11 cellular contexts compared by ENCODE assay signal in the genomic region with DNA sequence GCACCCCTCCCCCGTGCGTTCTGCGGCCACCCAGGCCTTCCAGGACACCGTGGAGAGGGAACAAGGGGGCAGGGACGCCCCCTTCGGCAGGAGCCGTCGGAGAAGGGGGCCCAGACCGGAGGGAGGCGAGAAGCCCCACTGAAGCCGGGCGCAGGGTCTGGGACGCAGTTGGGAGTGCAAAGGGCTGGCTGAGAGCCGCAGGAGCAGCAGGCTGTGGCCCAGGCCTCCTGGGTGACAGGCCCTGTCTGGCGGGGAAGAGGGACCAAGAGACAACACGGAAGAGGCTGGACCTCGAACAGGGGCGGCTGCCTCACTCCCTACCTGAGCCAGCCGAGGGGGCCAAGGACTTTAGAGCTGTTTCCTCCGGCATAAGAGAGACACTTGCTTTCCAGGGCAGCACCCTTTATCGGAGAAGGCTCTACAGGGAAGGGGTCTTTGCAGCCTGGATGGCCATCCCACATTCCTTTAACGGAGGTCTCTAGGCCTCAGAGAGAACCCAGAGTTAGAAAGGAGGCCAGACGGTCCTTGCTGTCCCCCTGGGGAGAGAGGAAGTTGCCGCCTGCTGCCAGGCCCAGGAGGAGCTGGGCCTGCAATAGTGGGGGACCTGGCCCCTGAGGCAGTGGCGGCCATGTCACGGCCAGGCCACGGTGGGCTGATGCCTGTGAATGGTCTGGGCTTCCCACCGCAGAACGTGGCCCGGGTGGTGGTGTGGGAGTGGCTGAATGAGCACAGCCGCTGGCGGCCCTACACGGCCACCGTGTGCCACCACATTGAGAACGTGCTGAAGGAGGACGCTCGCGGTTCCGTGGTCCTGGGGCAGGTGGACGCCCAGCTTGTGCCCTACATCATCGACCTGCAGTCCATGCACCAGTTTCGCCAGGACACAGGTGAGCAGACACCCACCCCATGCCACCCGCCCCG. TPM values are rescaled to one million over a fixed set of nuclear protein-coding genes. Genes with fewer than 3 reads are reported as not detected.
A peak's percentile ranks its signal among the peaks of the same experiment; 100 is the strongest.
DNase-seq lines count a peak whose midpoint lies in the region; ATAC-seq and TF ChIP-seq lines count a peak whose summit lies in the region.
"Had no signal": no experiment of that assay in that cellular context is flagged by ENCODE, and none has a peak within 500 bp of the region (broad histone marks: within the 10 kb centered on the region; RNA-seq: fewer than 3 reads in every experiment).

No MANE protein-coding gene starts in this region.

- no peak for TF ChIP-seq CTCF in DND-41 (IDR thresholded peaks at IDR 0.05; ENCODE audit: borderline replicate concordance, extremely low read depth, low read length, poor library complexity, severe bottlenecking)
- TF ChIP-seq CTCF in esophagus muscularis mucosa (IDR thresholded peaks at IDR 0.05): no peak
- no peak for TF ChIP-seq CTCF in osteoblast (IDR thresholded peaks at IDR 0.05; ENCODE audit: extremely low read depth, low read depth, low read length)
- TF ChIP-seq CTCF in gastroesophageal sphincter (IDR thresholded peaks at IDR 0.05): no peak

- H3K36me3 ChIP-seq in DND-41 (ENCODE audit: insufficient read depth, low read length) (peaks cover 55% of the 10 kb centered on the region), esophagus muscularis mucosa (no peaks in the 10 kb centered on the region), osteoblast (ENCODE audit: insufficient read depth, low read length) (no peaks in the 10 kb centered on the region), SJCRH30 (no peaks in the 10 kb centered on the region), gastroesophageal sphincter (no peaks in the 10 kb centered on the region)
- H3K36me3 ChIP-seq: uterus had no signal

- ATAC-seq in DND-41 (ENCODE audit: insufficient read depth, low read depth) (peak; percentile 15), gastroesophageal sphincter (no peak)

- H3K4me2 ChIP-seq in DND-41 (ENCODE audit: insufficient read depth, low read length) (peak overlapping the region; percentile 82), osteoblast (ENCODE audit: insufficient read depth, low read length) (no peak overlapping the region)

- peaks cover 46% of the 10 kb centered on the region for H4K20me1 ChIP-seq in DND-41 (ENCODE audit: insufficient read depth, low read length)
- H4K20me1 ChIP-seq in osteoblast (ENCODE audit: insufficient read depth, low read length): no peaks in the 10 kb centered on the region

- H3K27ac ChIP-seq in DND-41 (ENCODE audit: low read length) (peak overlapping the region; percentile 93), esophagus muscularis mucosa (replicated peaks in 1 of 4) (no peak overlapping the region), osteoblast (ENCODE audit: low read depth, low read length) (no peak overlapping the region), SJCRH30 (no peak overlapping the region), gastroesophageal sphincter (peak overlapping the region in 1 of 4 donors; percentile 67)
- H3K27ac ChIP-seq: uterus had no signal

- DNase-seq in DND-41 (peak; percentile 62), NCI-H1092 treated with DMSO at 0.1 percent for 48 hours (lab: John Stamatoyannopoulos, UW) (peak; percentile 32), esophagus muscularis mucosa (ENCODE audit: extremely low spot score) (no peak), osteoblast (ENCODE audit: insufficient read length, low spot score, missing footprints) (peak; percentile 71), SJCRH30 (no peak), NCI-H2107 treated with DMSO at 0.1 percent for 48 hours (lab: John Stamatoyannopoulos, UW; ENCODE audit: unreplicated experiment) (no peak)
- DNase-seq in activated CD4-positive, alpha-beta T cell treated with anti-CD3 and anti-CD28 coated beads, Interleukin-2, amount 50 U/mL, for 1 hour: no peak
- DNase-seq: effector CD8-positive, alpha-beta T cell; left cardiac atrium; uterus had no signal

- H2AFZ ChIP-seq in DND-41 (ENCODE audit: low read depth, low read length) (peak overlapping the region; percentile 14; the same call in 1 of the 2 replicates), osteoblast (ENCODE audit: low read length) (no peak overlapping the region)

- H3K4me3 ChIP-seq in DND-41 (ENCODE audit: low read depth in 1 of 2, low read length in 2 of 2): peak overlapping the region; percentile 74 to 84
- H3K4me3 ChIP-seq in esophagus muscularis mucosa: peak overlapping the region; percentile 48 to 60 (median 53)
- no peak overlapping the region for H3K4me3 ChIP-seq in osteoblast (ENCODE audit: insufficient read depth, low read length)
- no peak overlapping the region for H3K4me3 ChIP-seq in SJCRH30
- peak overlapping the region in 1 of 2 donors; percentile 56 for H3K4me3 ChIP-seq in gastroesophageal sphincter

- TF ChIP-seq EP300 in esophagus muscularis mucosa (IDR thresholded peaks at IDR 0.05) (no peak), gastroesophageal sphincter (IDR thresholded peaks at IDR 0.05) (no peak)

- peaks cover 86% of the 10 kb centered on the region for H3K4me1 ChIP-seq in DND-41 (ENCODE audit: insufficient read depth, low read length)
- H3K4me1 ChIP-seq in esophagus muscularis mucosa: peaks cover 7 to 19% (median 15%) of the 10 kb centered on the region in 4 donors
- no peaks in the 10 kb centered on the region for H3K4me1 ChIP-seq in osteoblast (ENCODE audit: insufficient read depth, low read length)
- no peaks in the 10 kb centered on the region for H3K4me1 ChIP-seq in SJCRH30
- H3K4me1 ChIP-seq in gastroesophageal sphincter: peaks cover 0 to 13% (median 10%) of the 10 kb centered on the region in 3 donors

- intact Hi-C loops in esophagus muscularis mucosa (cut with DNase I): no loop called here

- H3K9me3 ChIP-seq in DND-41 (ENCODE audit: insufficient read depth, low read length, severe bottlenecking): no peaks in the 10 kb centered on the region
- H3K9me3 ChIP-seq in esophagus muscularis mucosa: no peaks in the 10 kb centered on the region
- H3K9me3 ChIP-seq in osteoblast (ENCODE audit: low read depth, low read length): no peaks in the 10 kb centered on the region
- no peaks in the 10 kb centered on the region for H3K9me3 ChIP-seq in SJCRH30 (replicated peaks)
- no peaks in the 10 kb centered on the region for H3K9me3 ChIP-seq in gastroesophageal sphincter
- H3K9me3 ChIP-seq: uterus had no signal

- peaks cover 99% of the 10 kb centered on the region for H3K79me2 ChIP-seq in DND-41 (ENCODE audit: insufficient read depth, low read length)
- no peaks in the 10 kb centered on the region for H3K79me2 ChIP-seq in osteoblast (ENCODE audit: insufficient read depth, low read length)

- 74% methylated on average over 35 of the region's 44 CpGs for WGBS in esophagus muscularis mucosa
- WGBS in gastroesophageal sphincter (ENCODE audit: low coverage in 1 of 2), 2 donors: 67 to 97% methylated on average over 1 to 7 of the region's 44 CpGs

- TF ChIP-seq POLR2A in esophagus muscularis mucosa (IDR thresholded peaks at IDR 0.05; ENCODE audit: low read depth) (no peak), gastroesophageal sphincter (IDR thresholded peaks at IDR 0.05) (no peak)

- H3K27me3 ChIP-seq in DND-41 (ENCODE audit: insufficient read depth, low read length, poor library complexity) (no peaks in the 10 kb centered on the region), esophagus muscularis mucosa (peaks cover 0 to 74% (median 23%) of the 10 kb centered on the region in 4 donors), osteoblast (ENCODE audit: insufficient read depth, low read length) (peaks cover 37% of the 10 kb centered on the region), SJCRH30 (peaks cover 3% of the 10 kb centered on the region; the same call in 1 of the 2 replicates), gastroesophageal sphincter (peaks cover 95% of the 10 kb centered on the region)
- H3K27me3 ChIP-seq: uterus had no signal

- H3K9ac ChIP-seq in DND-41 (ENCODE audit: low read depth, low read length): peak overlapping the region; percentile 86

RNA-seq across cellular contexts. Expression of gene DTX1, which starts 1.3 kb away (rescaled TPM):
- 1 to 10 TPM; 3.6 to 6.1 (median 4.9) TPM for total RNA-seq in esophagus muscularis mucosa
- total RNA-seq in osteoblast: under 0.01 TPM in 2 replicates
- not detected in 2 replicates for total RNA-seq in SJCRH30 (2014; rRNA removed; shearing (Covaris generic))
- 1 to 10 TPM; 2.3 to 9.5 (median 5.3) TPM for total RNA-seq in gastroesophageal sphincter

Comparison
In these comparisons a context has a peak if more than half of its experiments do, and no peak if none do; other contexts are left out.
1. DNase-seq: peak in DND-41 (single experiment), NCI-H1092 treated with DMSO at 0.1 percent for 48 hours (single experiment) and osteoblast (single experiment); none in esophagus muscularis mucosa (single experiment), SJCRH30 (0 of 2), NCI-H2107 treated with DMSO at 0.1 percent for 48 hours (single experiment) and activated CD4-positive, alpha-beta T cell treated with anti-CD3 and anti-CD28 coated beads, Interleukin-2, amount 50 U/mL, for 1 hour (single experiment).
2. H3K4me3 ChIP-seq: peak in DND-41 (2 of 2) and esophagus muscularis mucosa (4 of 4); none in osteoblast (single experiment) and SJCRH30 (single experiment).